In genomic region chr4:150782921-150783320, GRCh38 we compare ENCODE assay signal across 18 cellular contexts.
DNase-seq lines count a peak whose midpoint lies in the region; ATAC-seq and TF ChIP-seq lines count a peak whose summit lies in the region.
"Had no signal": no experiment of that assay in that cellular context is flagged by ENCODE, and none has a peak within 500 bp of the region (broad histone marks: within the 10 kb centered on the region; RNA-seq: fewer than 3 reads in every experiment).

No MANE protein-coding gene starts in this region.

- H3K9me3 Mint-ChIP-seq in MCF 10A (ENCODE audit: unreplicated experiment): no peaks in the 10 kb centered on the region
- H3K9me3 Mint-ChIP-seq: activated CD4-positive, alpha-beta T cell treated with anti-CD3 and anti-CD28 coated beads, Interleukin-2, amount 10 ng/mL, durations not matched to agents 7 days and 5 days; activated naive CD4-positive, alpha-beta T cell treated with anti-CD3 and anti-CD28 coated beads, Interleukin-2, amount 10 ng/mL, durations not matched to agents 7 days and 5 days; naive thymus-derived CD8-positive, alpha-beta T cell had no signal

- no peaks in the 10 kb centered on the region for H3K9me3 ChIP-seq in lower lobe of right lung

- H3K36me3 Mint-ChIP-seq in MCF 10A (ENCODE audit: insufficient read depth, unreplicated experiment): peaks cover 9% of the 10 kb centered on the region
- H3K36me3 Mint-ChIP-seq: activated naive CD4-positive, alpha-beta T cell treated with anti-CD3 and anti-CD28 coated beads, Interleukin-2, amount 10 ng/mL, durations not matched to agents 7 days and 5 days had no signal

- intact Hi-C loops in MCF 10A (cut with micrococcal nuclease) (no loop called here), lower lobe of right lung (cut with DNase I) (no loop called here)

- POLR2A ChIA-PET in MCF 10A (lab: Yijun Ruan, JAX): interaction anchor here (1.8 kb wide), 1 partner anchor 13 kb away, joined by 7 read pairs; no protein-coding TSS in a partner anchor

- no peaks in the 10 kb centered on the region for H3K27me3 Mint-ChIP-seq in MCF 10A (ENCODE audit: insufficient read depth, unreplicated experiment)
- H3K27me3 Mint-ChIP-seq: activated CD4-positive, alpha-beta T cell treated with anti-CD3 and anti-CD28 coated beads, Interleukin-2, amount 10 ng/mL, durations not matched to agents 7 days and 5 days; activated naive CD4-positive, alpha-beta T cell treated with anti-CD3 and anti-CD28 coated beads, Interleukin-2, amount 10 ng/mL, durations not matched to agents 7 days and 5 days; naive thymus-derived CD8-positive, alpha-beta T cell had no signal

- CTCF ChIA-PET in MCF 10A (lab: Yijun Ruan, JAX): no interaction called here

- H3K4me1 ChIP-seq in lower lobe of right lung: peaks cover 7% of the 10 kb centered on the region

- DNase-seq in DMS 273 (lab: John Stamatoyannopoulos, UW; ENCODE audit: unreplicated experiment) (peak; percentile 34), DMS 273 treated with DMSO at 0.1 percent for 48 hours (lab: John Stamatoyannopoulos, UW) (no peak), fibroblast of gingiva (ENCODE audit: low read depth) (peak; percentile 19), retinal pigment epithelial cell (ENCODE audit: low read depth) (peak; percentile 85), MCF 10A (ENCODE audit: unreplicated experiment) (no peak), lower lobe of right lung (no peak)
- DNase-seq: activated CD4-positive, alpha-beta T cell treated with anti-CD3 and anti-CD28 coated beads, Interleukin-2, amount 10 ng/mL, durations not matched to agents 7 days and 5 days; activated naive CD4-positive, alpha-beta T cell treated with anti-CD3 and anti-CD28 coated beads, Interleukin-2, amount 10 ng/mL, durations not matched to agents 7 days and 5 days; naive thymus-derived CD8-positive, alpha-beta T cell; NCI-H2227 treated with DMSO at 0.1 percent for 48 hours; stimulated activated CD4-positive, alpha-beta T cell treated with anti-CD3 and anti-CD28 coated beads, Interleukin-15, amount 100 ng/mL, for 24 hours; stimulated activated naive CD8-positive, alpha-beta T cell treated with anti-CD3 and anti-CD28 coated beads, Interleukin-15, Interleukin-2, amounts not matched to agents 100 U/mL and 50 U/mL, for 24 hours; T-helper 9 cell had no signal

- TF ChIP-seq CTCF in VCaP (conservative IDR thresholded peaks at IDR 0.05) (no peak), retinal pigment epithelial cell (conservative IDR thresholded peaks at IDR 0.05; ENCODE audit: low read depth, low read length) (no peak), MCF 10A (IDR thresholded peaks at IDR 0.05; ENCODE audit: unreplicated experiment) (no peak), lower lobe of right lung (IDR thresholded peaks at IDR 0.05) (no peak)

- H3K27ac Mint-ChIP-seq in MCF 10A (ENCODE audit: low read depth, unreplicated experiment): no peak overlapping the region
- H3K27ac Mint-ChIP-seq: activated CD4-positive, alpha-beta T cell treated with anti-CD3 and anti-CD28 coated beads, Interleukin-2, amount 10 ng/mL, durations not matched to agents 7 days and 5 days; activated naive CD4-positive, alpha-beta T cell treated with anti-CD3 and anti-CD28 coated beads, Interleukin-2, amount 10 ng/mL, durations not matched to agents 7 days and 5 days had no signal

- no TSS peak for BruUV-seq in MCF 10A (replicated peaks; lab: Mats Ljungman, UMichigan)

- no peaks in the 10 kb centered on the region for H3K4me1 Mint-ChIP-seq in MCF 10A (ENCODE audit: insufficient read depth, unreplicated experiment)
- H3K4me1 Mint-ChIP-seq: activated CD4-positive, alpha-beta T cell treated with anti-CD3 and anti-CD28 coated beads, Interleukin-2, amount 10 ng/mL, durations not matched to agents 7 days and 5 days; activated naive CD4-positive, alpha-beta T cell treated with anti-CD3 and anti-CD28 coated beads, Interleukin-2, amount 10 ng/mL, durations not matched to agents 7 days and 5 days; naive thymus-derived CD8-positive, alpha-beta T cell had no signal

- ATAC-seq in lower lobe of right lung (no peak), HG03460 (IDR thresholded peaks at IDR 0.05; ENCODE audit: unreplicated experiment) (no peak)
- ATAC-seq: naive thymus-derived CD8-positive, alpha-beta T cell; stimulated activated naive CD8-positive, alpha-beta T cell treated with anti-CD3 and anti-CD28 coated beads, Interleukin-15, Interleukin-2, amounts not matched to agents 100 U/mL and 50 U/mL, for 24 hours had no signal

- H3K4me3 ChIP-seq in retinal pigment epithelial cell (ENCODE audit: low read length): peak overlapping the region; percentile 7
- H3K4me3 ChIP-seq in lower lobe of right lung: no peak overlapping the region

- H3K27me3 ChIP-seq in lower lobe of right lung (ENCODE audit: low read depth): no peaks in the 10 kb centered on the region

- H3K27ac ChIP-seq in VCaP: peak overlapping the region; percentile 59
- no peak overlapping the region for H3K27ac ChIP-seq in lower lobe of right lung
- H3K27ac ChIP-seq: 22Rv1, C4-2B, KMS-11 had no signal

- H3K36me3 ChIP-seq in lower lobe of right lung: no peaks in the 10 kb centered on the region

- H3K4me3 Mint-ChIP-seq in MCF 10A (ENCODE audit: unreplicated experiment): no peak overlapping the region
- H3K4me3 Mint-ChIP-seq: activated CD4-positive, alpha-beta T cell treated with anti-CD3 and anti-CD28 coated beads, Interleukin-2, amount 10 ng/mL, durations not matched to agents 7 days and 5 days; activated naive CD4-positive, alpha-beta T cell treated with anti-CD3 and anti-CD28 coated beads, Interleukin-2, amount 10 ng/mL, durations not matched to agents 7 days and 5 days; naive thymus-derived CD8-positive, alpha-beta T cell had no signal

Comparison
In these comparisons a context has a peak if more than half of its experiments do, and no peak if none do; other contexts are left out.
1. DNase-seq: peak in DMS 273 (single experiment), fibroblast of gingiva (single experiment) and retinal pigment epithelial cell (single experiment); none in DMS 273 treated with DMSO at 0.1 percent for 48 hours (single experiment), MCF 10A (single experiment) and lower lobe of right lung (single experiment).